8 cellular contexts compared by ENCODE assay signal in the genomic region with DNA sequence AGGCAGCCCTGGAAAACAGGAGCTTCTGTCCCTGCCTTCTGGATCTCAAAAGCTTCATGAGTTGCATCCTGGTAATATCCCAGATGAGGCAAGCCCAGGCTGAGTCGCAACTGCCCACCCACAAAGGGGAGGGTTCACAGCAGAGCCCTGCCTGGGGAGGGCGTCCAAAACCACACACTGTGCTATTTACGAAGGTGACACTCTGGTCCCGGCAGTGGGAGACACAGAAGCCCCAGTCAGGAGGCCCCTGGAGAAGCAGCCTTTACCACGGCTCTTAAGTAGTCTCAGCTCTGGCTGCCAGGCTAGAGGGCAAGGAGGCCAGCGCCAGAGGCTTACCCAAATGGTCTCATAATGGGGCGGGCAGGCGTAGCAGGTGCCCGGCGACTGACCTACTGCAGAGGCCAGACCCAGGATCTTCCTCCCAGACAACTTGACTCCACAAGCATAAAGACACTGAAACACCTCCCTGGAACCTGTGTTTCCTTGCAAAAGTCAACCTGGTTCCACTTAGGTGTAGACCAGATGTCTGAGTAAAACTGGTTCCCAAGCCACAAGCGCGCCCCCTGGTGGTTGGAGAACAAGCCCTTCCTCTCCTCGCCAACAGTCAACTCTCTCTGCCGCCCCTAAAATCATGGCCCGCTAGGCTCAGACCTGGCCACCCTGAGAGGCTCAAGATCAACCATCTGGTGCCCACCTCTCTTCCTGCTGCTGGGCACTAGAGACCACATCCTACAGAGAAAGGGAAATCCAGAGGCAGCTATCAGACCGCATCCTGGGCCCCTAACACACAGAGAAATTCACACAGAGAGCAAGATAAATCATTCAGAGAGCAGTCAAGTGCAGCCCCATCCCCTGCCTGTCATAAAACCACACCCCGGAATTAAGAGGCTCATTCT. TPM values are rescaled to one million over a fixed set of nuclear protein-coding genes. Genes with fewer than 3 reads are reported as not detected.
DNase-seq lines count a peak whose midpoint lies in the region; ATAC-seq, FAIRE-seq and TF ChIP-seq lines count a peak whose summit lies in the region.

No MANE protein-coding gene starts in this region.

- H3K27ac ChIP-seq in layer of hippocampus (ENCODE audit: low read depth, low read length): peak overlapping the region; percentile 62

- no peak overlapping the region; the same call in 1 of the 2 replicates for H3K27ac Mint-ChIP-seq in WTC11

- H3K4me3 ChIP-seq in bronchial epithelial cell (ENCODE audit: low read depth, low read length): no peak overlapping the region

- no peaks in the 10 kb centered on the region for H3K36me3 ChIP-seq in bronchial epithelial cell (ENCODE audit: control insufficient read depth, insufficient read depth, low read length)

- H3K4me3 Mint-ChIP-seq in WTC11: no peak overlapping the region

- peaks cover 15% of the 10 kb centered on the region for H3K4me1 Mint-ChIP-seq in WTC11

- POLR2A ChIA-PET in WTC11 (lab: Charles Lee): no interaction called here

- H3K36me3 Mint-ChIP-seq in WTC11: peaks cover 11% of the 10 kb centered on the region

- H3K9me3 Mint-ChIP-seq in WTC11: no peaks in the 10 kb centered on the region

- no peak for TF ChIP-seq POLR2A in GM12891 (IDR thresholded peaks at IDR 0.05; ENCODE audit: low read depth, low read length)

- peak; percentile 86 for TF ChIP-seq CTCF in WTC11 (IDR thresholded peaks at IDR 0.05)
- peak; percentile 92 for TF ChIP-seq CTCF in bronchial epithelial cell (IDR thresholded peaks at IDR 0.05; ENCODE audit: insufficient read depth, low read length, severe bottlenecking)

- H3K27me3 Mint-ChIP-seq in WTC11 (ENCODE audit: low read depth): peaks cover 3% of the 10 kb centered on the region; the same call in 1 of the 2 replicates

- ATAC-seq in WTC11 (peak; percentile 31), HG03159 (IDR thresholded peaks at IDR 0.05; ENCODE audit: unreplicated experiment) (no peak)

- H3K27me3 ChIP-seq in bronchial epithelial cell (ENCODE audit: control insufficient read depth, insufficient read depth, low read length): peaks cover 34% of the 10 kb centered on the region
- no peaks in the 10 kb centered on the region for H3K27me3 ChIP-seq in layer of hippocampus (ENCODE audit: control insufficient read depth, insufficient read depth, low read length)

- CTCF ChIA-PET in WTC11 (lab: Charles Lee): interaction anchor here (0.6 to 1.8 kb wide), 10 partner anchors 18 to 324 kb away, joined by 3 to 8 read pairs (median 4); no protein-coding TSS in a partner anchor

- DNase-seq in A172 (ENCODE audit: low spot score) (peak; percentile 53), GM12891 (ENCODE audit: insufficient read length, low spot score) (peak; percentile 55), NAMALWA (ENCODE audit: low spot score) (peak; percentile 78), WTC11 (ENCODE audit: low spot score) (peak; percentile 93), bronchial epithelial cell (ENCODE audit: low read depth) (peak; percentile 35)
- peak; percentile 89 for DNase-seq in stimulated activated CD4-positive, alpha-beta T cell treated with anti-CD3 and anti-CD28 coated beads, Interleukin-1b, Interleukin-23, amount 100 ng/mL, for 48 hours

- FAIRE-seq in GM12891 (lab: Jason Lieb, UNC): peak; percentile 93
- no peak for FAIRE-seq in bronchial epithelial cell (lab: Jason Lieb, UNC)

TF ChIP-seq in GM12891, 5 proteins besides CTCF, POLR2A, EP300 and RAD21:
- TF ChIP-seq TAF1 (IDR thresholded peaks at IDR 0.05; ENCODE audit: low read depth, low read length): no peak
- TF ChIP-seq POU2F2 (IDR thresholded peaks at IDR 0.05; ENCODE audit: low read depth, low read length): no peak

TF ChIP-seq in WTC11, 78 proteins besides CTCF, POLR2A, EP300 and RAD21 (continues in another document):
- TF ChIP-seq EMX1 (CRISPR knock-in tag; IDR thresholded peaks at IDR 0.05) (no peak), FOXJ3 (CRISPR knock-in tag; IDR thresholded peaks at IDR 0.05; ENCODE audit: borderline replicate concordance) (no peak), ATF1 (CRISPR knock-in tag; IDR thresholded peaks at IDR 0.05) (no peak), CBFB (CRISPR knock-in tag; IDR thresholded peaks at IDR 0.05; ENCODE audit: low read depth) (no peak), NR2C2 (CRISPR knock-in tag; IDR thresholded peaks at IDR 0.05) (no peak), ZNF121 (CRISPR knock-in tag; IDR thresholded peaks at IDR 0.05) (0 out of 2 replicates have a peak, but pooled peaks have one; percentile 13), OVOL2 (CRISPR knock-in tag; IDR thresholded peaks at IDR 0.05; ENCODE audit: borderline replicate concordance) (no peak), TEAD1 (CRISPR knock-in tag; IDR thresholded peaks at IDR 0.05) (no peak), TEAD4 (CRISPR knock-in tag; IDR thresholded peaks at IDR 0.05) (no peak)
- TF ChIP-seq, protein P1, sequence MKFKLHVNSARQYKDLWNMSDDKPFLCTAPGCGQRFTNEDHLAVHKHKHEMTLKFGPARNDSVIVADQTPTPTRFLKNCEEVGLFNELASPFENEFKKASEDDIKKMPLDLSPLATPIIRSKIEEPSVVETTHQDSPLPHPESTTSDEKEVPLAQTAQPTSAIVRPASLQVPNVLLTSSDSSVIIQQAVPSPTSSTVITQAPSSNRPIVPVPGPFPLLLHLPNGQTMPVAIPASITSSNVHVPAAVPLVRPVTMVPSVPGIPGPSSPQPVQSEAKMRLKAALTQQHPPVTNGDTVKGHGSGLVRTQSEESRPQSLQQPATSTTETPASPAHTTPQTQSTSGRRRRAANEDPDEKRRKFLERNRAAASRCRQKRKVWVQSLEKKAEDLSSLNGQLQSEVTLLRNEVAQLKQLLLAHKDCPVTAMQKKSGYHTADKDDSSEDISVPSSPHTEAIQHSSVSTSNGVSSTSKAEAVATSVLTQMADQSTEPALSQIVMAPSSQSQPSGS (CRISPR knock-in tag; IDR thresholded peaks at IDR 0.05; ENCODE audit: borderline replicate concordance, low read depth): no peak
- TF ChIP-seq, protein P2, sequence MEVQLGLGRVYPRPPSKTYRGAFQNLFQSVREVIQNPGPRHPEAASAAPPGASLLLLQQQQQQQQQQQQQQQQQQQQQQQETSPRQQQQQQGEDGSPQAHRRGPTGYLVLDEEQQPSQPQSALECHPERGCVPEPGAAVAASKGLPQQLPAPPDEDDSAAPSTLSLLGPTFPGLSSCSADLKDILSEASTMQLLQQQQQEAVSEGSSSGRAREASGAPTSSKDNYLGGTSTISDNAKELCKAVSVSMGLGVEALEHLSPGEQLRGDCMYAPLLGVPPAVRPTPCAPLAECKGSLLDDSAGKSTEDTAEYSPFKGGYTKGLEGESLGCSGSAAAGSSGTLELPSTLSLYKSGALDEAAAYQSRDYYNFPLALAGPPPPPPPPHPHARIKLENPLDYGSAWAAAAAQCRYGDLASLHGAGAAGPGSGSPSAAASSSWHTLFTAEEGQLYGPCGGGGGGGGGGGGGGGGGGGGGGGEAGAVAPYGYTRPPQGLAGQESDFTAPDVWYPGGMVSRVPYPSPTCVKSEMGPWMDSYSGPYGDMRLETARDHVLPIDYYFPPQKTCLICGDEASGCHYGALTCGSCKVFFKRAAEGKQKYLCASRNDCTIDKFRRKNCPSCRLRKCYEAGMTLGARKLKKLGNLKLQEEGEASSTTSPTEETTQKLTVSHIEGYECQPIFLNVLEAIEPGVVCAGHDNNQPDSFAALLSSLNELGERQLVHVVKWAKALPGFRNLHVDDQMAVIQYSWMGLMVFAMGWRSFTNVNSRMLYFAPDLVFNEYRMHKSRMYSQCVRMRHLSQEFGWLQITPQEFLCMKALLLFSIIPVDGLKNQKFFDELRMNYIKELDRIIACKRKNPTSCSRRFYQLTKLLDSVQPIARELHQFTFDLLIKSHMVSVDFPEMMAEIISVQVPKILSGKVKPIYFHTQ (CRISPR knock-in tag; IDR thresholded peaks at IDR 0.05): no peak
- TF ChIP-seq, protein P3, sequence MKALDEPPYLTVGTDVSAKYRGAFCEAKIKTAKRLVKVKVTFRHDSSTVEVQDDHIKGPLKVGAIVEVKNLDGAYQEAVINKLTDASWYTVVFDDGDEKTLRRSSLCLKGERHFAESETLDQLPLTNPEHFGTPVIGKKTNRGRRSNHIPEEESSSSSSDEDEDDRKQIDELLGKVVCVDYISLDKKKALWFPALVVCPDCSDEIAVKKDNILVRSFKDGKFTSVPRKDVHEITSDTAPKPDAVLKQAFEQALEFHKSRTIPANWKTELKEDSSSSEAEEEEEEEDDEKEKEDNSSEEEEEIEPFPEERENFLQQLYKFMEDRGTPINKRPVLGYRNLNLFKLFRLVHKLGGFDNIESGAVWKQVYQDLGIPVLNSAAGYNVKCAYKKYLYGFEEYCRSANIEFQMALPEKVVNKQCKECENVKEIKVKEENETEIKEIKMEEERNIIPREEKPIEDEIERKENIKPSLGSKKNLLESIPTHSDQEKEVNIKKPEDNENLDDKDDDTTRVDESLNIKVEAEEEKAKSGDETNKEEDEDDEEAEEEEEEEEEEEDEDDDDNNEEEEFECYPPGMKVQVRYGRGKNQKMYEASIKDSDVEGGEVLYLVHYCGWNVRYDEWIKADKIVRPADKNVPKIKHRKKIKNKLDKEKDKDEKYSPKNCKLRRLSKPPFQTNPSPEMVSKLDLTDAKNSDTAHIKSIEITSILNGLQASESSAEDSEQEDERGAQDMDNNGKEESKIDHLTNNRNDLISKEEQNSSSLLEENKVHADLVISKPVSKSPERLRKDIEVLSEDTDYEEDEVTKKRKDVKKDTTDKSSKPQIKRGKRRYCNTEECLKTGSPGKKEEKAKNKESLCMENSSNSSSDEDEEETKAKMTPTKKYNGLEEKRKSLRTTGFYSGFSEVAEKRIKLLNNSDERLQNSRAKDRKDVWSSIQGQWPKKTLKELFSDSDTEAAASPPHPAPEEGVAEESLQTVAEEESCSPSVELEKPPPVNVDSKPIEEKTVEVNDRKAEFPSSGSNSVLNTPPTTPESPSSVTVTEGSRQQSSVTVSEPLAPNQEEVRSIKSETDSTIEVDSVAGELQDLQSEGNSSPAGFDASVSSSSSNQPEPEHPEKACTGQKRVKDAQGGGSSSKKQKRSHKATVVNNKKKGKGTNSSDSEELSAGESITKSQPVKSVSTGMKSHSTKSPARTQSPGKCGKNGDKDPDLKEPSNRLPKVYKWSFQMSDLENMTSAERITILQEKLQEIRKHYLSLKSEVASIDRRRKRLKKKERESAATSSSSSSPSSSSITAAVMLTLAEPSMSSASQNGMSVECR (CRISPR knock-in tag; IDR thresholded peaks at IDR 0.05; ENCODE audit: borderline replicate concordance): no peak

RNA-seq across cellular contexts. Expression of a gene that starts 5.2 kb away (rescaled TPM):
- 0.77 and 1.2 TPM in 2 replicates for total RNA-seq in A172 (2014; rRNA removed; shearing (Covaris generic))
- 1.0 TPM for polyA plus RNA-seq in GM12891 (2012; ENCODE audit: low read depth, missing spikeins)
- total RNA-seq in WTC11 (2021) (35.0 to 37.3 TPM (median 37.0 TPM) in 3 replicates), bronchial epithelial cell (under 0.01 TPM in 1 of 2 replicates, not detected in the other)

Comparison
In these comparisons a context has a peak if more than half of its experiments do, and no peak if none do; other contexts are left out.
1. DNase-seq: peak in every context shown above with its lines; median percentile 93 in WTC11; 89 in stimulated activated CD4-positive, alpha-beta T cell treated with anti-CD3 and anti-CD28 coated beads, Interleukin-1b, Interleukin-23, amount 100 ng/mL, for 48 hours; 78 in NAMALWA; 55 in GM12891; 53 in A172; 35 in bronchial epithelial cell.
2. RNA of a gene that starts 5.2 kb away (total RNA-seq): 35.0 to 37.3 TPM in WTC11; 0.77 to 1.2 TPM in A172 and under 0.01 TPM in bronchial epithelial cell; every median in the first group is over 10 times any median in the second.